In the genomic region with DNA sequence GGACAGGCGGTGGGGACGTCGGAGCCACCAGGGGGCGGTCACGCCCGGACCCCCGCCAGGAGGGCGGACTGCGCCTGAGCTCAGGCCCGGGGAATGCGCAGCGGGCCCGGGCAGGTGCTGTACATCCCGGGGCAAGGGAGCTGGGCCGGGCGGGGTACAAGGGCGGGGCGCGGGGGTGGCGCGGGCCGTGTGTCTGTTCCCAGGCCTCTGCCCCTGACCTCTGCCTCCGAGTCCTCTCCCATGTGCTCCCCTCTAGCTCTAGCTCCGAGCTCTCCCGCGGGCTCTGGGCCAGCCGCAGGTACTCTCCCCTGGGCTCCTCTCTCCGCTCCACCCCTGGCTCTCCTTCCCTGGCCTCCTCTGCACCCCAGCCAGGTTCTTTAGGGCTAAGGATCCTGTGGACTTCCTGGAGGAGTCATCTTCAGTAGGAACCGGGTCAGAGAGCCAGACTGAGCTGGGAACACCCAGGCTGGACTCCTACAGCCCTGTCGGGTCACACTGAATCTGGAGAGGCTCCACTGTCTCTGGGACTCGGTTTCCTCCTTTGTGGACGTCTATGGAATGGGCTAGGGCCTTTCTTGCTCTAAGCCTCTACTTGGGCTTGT, we compare ENCODE assay signal across 9 cellular contexts. TPM values are rescaled to one million over a fixed set of nuclear protein-coding genes. Genes with fewer than 3 reads are reported as not detected.
DNase-seq lines count a peak whose midpoint lies in the region; ATAC-seq and TF ChIP-seq lines count a peak whose summit lies in the region.
"Had no signal": no experiment of that assay in that cellular context is flagged by ENCODE, and none has a peak within 500 bp of the region (broad histone marks: within the 10 kb centered on the region; RNA-seq: fewer than 3 reads in every experiment).

No MANE protein-coding gene starts in this region.

- H3K27me3 Mint-ChIP-seq in activated naive CD8-positive, alpha-beta T cell treated with anti-CD3 and anti-CD28 coated beads, Interleukin-2, amount 50 U/mL, for 24 hours, result peaks cover 52% of the 10 kb centered on the region

- no peak for ATAC-seq in activated naive CD8-positive, alpha-beta T cell treated with anti-CD3 and anti-CD28 coated beads, Interleukin-2, amount 50 U/mL, for 24 hours
- ATAC-seq in upper lobe of right lung (peak; percentile 33), GM19023 (IDR thresholded peaks at IDR 0.05; ENCODE audit: unreplicated experiment) (no peak)

- no peak overlapping the region for H3K27ac Mint-ChIP-seq in activated naive CD8-positive, alpha-beta T cell treated with anti-CD3 and anti-CD28 coated beads, Interleukin-2, amount 50 U/mL, for 24 hours
- H3K27ac Mint-ChIP-seq: memory B cell had no signal

- peak overlapping the region; percentile 12 for H3K27ac ChIP-seq in upper lobe of right lung

- H3K36me3 ChIP-seq in kidney epithelial cell (ENCODE audit: control insufficient read depth, insufficient read depth, low read length), result no peaks in the 10 kb centered on the region
- no peaks in the 10 kb centered on the region for H3K36me3 ChIP-seq in upper lobe of right lung

- intact Hi-C loops in upper lobe of right lung (cut with DNase I), result no loop called here

- H3K4me3 ChIP-seq in kidney epithelial cell (ENCODE audit: low read depth, low read length) (no peak overlapping the region), upper lobe of right lung (peak overlapping the region; percentile 21)

- no peaks in the 10 kb centered on the region for H3K27me3 ChIP-seq in kidney epithelial cell (ENCODE audit: control insufficient read depth, insufficient read depth, low read length)
- no peaks in the 10 kb centered on the region for H3K27me3 ChIP-seq in upper lobe of right lung

- peaks cover 3% of the 10 kb centered on the region for H3K36me3 Mint-ChIP-seq in activated naive CD8-positive, alpha-beta T cell treated with anti-CD3 and anti-CD28 coated beads, Interleukin-2, amount 50 U/mL, for 24 hours (ENCODE audit: low read depth)
- H3K36me3 Mint-ChIP-seq: memory B cell had no signal

- H3K9me3 Mint-ChIP-seq in activated naive CD8-positive, alpha-beta T cell treated with anti-CD3 and anti-CD28 coated beads, Interleukin-2, amount 50 U/mL, for 24 hours, result no peaks in the 10 kb centered on the region
- H3K9me3 Mint-ChIP-seq: memory B cell had no signal

- H3K4me3 Mint-ChIP-seq in activated naive CD8-positive, alpha-beta T cell treated with anti-CD3 and anti-CD28 coated beads, Interleukin-2, amount 50 U/mL, for 24 hours, result no peak overlapping the region
- H3K4me3 Mint-ChIP-seq: memory B cell had no signal

- H3K4me1 Mint-ChIP-seq in activated naive CD8-positive, alpha-beta T cell treated with anti-CD3 and anti-CD28 coated beads, Interleukin-2, amount 50 U/mL, for 24 hours, result peaks cover 43% of the 10 kb centered on the region

- DNase-seq in activated effector memory CD4-positive, alpha-beta T cell treated with anti-CD3 and anti-CD28 coated beads, Interleukin-2, amount 50 U/mL, for 16 hours, result peak; percentile 68
- no peak for DNase-seq in activated effector memory CD4-positive, alpha-beta T cell treated with Interleukin-2 at 50 U/mL for 16 hours
- peak; percentile 58 for DNase-seq in activated naive CD8-positive, alpha-beta T cell treated with anti-CD3 and anti-CD28 coated beads, Interleukin-2, amount 50 U/mL, for 24 hours
- no peak for DNase-seq in kidney epithelial cell (ENCODE audit: low read depth)
- peak; percentile 79 for DNase-seq in upper lobe of right lung
- DNase-seq in NCI-H1092 treated with DMSO at 0.1 percent for 48 hours (lab: John Stamatoyannopoulos, UW), result no peak
- DNase-seq in COLO668 (lab: John Stamatoyannopoulos, UW; ENCODE audit: unreplicated experiment), result no peak

- H3K4me1 ChIP-seq in upper lobe of right lung, result peaks cover 40% of the 10 kb centered on the region

- peak; percentile 61 for TF ChIP-seq CTCF in kidney epithelial cell (IDR thresholded peaks at IDR 0.05; ENCODE audit: insufficient read depth, low read length, poor library complexity, severe bottlenecking)
- TF ChIP-seq CTCF in upper lobe of right lung (IDR thresholded peaks at IDR 0.05), result peak; percentile 53

- H3K9me3 ChIP-seq in upper lobe of right lung, result no peaks in the 10 kb centered on the region

RNA-seq across cellular contexts. Expression of gene PPP1R13L, which starts 2.3 kb away (rescaled TPM):
- total RNA-seq in kidney epithelial cell, result 30.9 and 34.5 TPM in 2 replicates
- total RNA-seq in upper lobe of right lung, result 67.9 TPM

RNA-seq across cellular contexts. Expression of gene POLR1G, which starts 3.9 kb away (rescaled TPM):
- 18.0 and 24.4 TPM in 2 replicates for total RNA-seq in kidney epithelial cell
- 5.4 TPM for total RNA-seq in upper lobe of right lung

RNA-seq across cellular contexts. Expression of gene ERCC1, which starts 21.1 kb away (rescaled TPM):
- total RNA-seq in kidney epithelial cell (67.1 and 79.5 TPM in 2 replicates), upper lobe of right lung (48.8 TPM)

RNA-seq across cellular contexts. Expression of gene ERCC2, which starts 32.2 kb away (rescaled TPM):
- total RNA-seq in kidney epithelial cell, result 18.5 and 28.6 TPM in 2 replicates
- total RNA-seq in upper lobe of right lung, result 13.7 TPM

Comparison
In these comparisons a context has a peak if more than half of its experiments do, and no peak if none do; other contexts are left out.
1. DNase-seq: peak in activated effector memory CD4-positive, alpha-beta T cell treated with anti-CD3 and anti-CD28 coated beads, Interleukin-2, amount 50 U/mL, for 16 hours (single experiment), activated naive CD8-positive, alpha-beta T cell treated with anti-CD3 and anti-CD28 coated beads, Interleukin-2, amount 50 U/mL, for 24 hours (single experiment) and upper lobe of right lung (single experiment); none in activated effector memory CD4-positive, alpha-beta T cell treated with Interleukin-2 at 50 U/mL for 16 hours (single experiment), kidney epithelial cell (single experiment), NCI-H1092 treated with DMSO at 0.1 percent for 48 hours (single experiment) and COLO668 (single experiment).